1 cellular context compared by ENCODE assay signal in the genomic region with DNA sequence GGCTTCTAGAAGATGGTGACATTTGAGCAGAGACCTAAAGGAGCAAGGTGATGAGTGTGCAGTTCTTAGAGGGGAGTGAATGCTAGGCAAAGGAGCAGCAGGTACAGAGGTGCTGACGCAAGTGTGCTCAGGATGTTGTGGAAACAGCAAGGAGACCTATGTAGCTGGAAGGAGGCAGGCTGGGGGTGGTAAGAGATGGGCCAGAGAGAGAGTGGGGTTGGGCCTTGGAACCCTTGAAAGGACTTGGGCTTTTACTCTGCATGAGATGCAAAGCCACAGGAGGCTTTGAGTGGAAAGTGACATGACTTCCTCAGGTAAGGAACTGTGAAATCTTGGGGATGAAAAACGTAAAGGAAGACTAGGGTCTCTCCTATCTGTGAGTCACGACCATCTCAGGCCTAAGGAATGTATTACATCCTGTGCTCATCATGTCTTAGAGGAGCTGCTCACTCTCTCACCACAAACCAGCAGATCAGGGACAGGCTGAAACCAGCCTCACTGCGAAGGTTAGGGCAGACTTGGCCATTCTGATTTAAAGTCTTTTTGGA.
A peak's percentile ranks its signal among the peaks of the same experiment; 100 is the strongest.
TF ChIP-seq lines count a peak whose summit lies in the region.

No MANE protein-coding gene starts in this region.

TF ChIP-seq in SK-N-SH, 30 proteins besides CTCF, POLR2A, EP300 and RAD21 (continued from another document):
- TF ChIP-seq, protein P1, sequence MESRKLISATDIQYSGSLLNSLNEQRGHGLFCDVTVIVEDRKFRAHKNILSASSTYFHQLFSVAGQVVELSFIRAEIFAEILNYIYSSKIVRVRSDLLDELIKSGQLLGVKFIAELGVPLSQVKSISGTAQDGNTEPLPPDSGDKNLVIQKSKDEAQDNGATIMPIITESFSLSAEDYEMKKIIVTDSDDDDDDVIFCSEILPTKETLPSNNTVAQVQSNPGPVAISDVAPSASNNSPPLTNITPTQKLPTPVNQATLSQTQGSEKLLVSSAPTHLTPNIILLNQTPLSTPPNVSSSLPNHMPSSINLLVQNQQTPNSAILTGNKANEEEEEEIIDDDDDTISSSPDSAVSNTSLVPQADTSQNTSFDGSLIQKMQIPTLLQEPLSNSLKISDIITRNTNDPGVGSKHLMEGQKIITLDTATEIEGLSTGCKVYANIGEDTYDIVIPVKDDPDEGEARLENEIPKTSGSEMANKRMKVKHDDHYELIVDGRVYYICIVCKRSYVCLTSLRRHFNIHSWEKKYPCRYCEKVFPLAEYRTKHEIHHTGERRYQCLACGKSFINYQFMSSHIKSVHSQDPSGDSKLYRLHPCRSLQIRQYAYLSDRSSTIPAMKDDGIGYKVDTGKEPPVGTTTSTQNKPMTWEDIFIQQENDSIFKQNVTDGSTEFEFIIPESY (IDR thresholded peaks at IDR 0.05; ENCODE audit: borderline replicate concordance, low read depth) = no peak
- TF ChIP-seq TAF1 (IDR thresholded peaks at IDR 0.05; ENCODE audit: borderline replicate concordance, low read depth, low read length) (peak; percentile 18; the same call in 1 of the 2 replicates), EZH2phosphoT487 (IDR thresholded peaks at IDR 0.05; ENCODE audit: borderline replicate concordance, low read depth) (no peak), CHD2 (IDR thresholded peaks at IDR 0.05; ENCODE audit: low read length, partially characterized antibody) (no peak), POLR2AphosphoS5 (IDR thresholded peaks at IDR 0.05; ENCODE audit: low read depth, low read length) (peak; percentile 55; the same call in 1 of the 2 replicates), FOSL2 (IDR thresholded peaks at IDR 0.05; ENCODE audit: borderline replicate concordance, low read depth) (peak; percentile 94), YY1 (IDR thresholded peaks at IDR 0.05; ENCODE audit: low read depth) (no peak), GATA2 (CRISPR knock-in tag; IDR thresholded peaks at IDR 0.05) (no peak), FOXM1 (IDR thresholded peaks at IDR 0.05; ENCODE audit: low read depth) (no peak), FOXJ3 (CRISPR knock-in tag; IDR thresholded peaks at IDR 0.05) (no peak)
- TF ChIP-seq, protein P2, sequence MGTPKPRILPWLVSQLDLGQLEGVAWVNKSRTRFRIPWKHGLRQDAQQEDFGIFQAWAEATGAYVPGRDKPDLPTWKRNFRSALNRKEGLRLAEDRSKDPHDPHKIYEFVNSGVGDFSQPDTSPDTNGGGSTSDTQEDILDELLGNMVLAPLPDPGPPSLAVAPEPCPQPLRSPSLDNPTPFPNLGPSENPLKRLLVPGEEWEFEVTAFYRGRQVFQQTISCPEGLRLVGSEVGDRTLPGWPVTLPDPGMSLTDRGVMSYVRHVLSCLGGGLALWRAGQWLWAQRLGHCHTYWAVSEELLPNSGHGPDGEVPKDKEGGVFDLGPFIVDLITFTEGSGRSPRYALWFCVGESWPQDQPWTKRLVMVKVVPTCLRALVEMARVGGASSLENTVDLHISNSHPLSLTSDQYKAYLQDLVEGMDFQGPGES (IDR thresholded peaks at IDR 0.05; ENCODE audit: low read depth, low read length) = no peak
- TF ChIP-seq, protein P3, sequence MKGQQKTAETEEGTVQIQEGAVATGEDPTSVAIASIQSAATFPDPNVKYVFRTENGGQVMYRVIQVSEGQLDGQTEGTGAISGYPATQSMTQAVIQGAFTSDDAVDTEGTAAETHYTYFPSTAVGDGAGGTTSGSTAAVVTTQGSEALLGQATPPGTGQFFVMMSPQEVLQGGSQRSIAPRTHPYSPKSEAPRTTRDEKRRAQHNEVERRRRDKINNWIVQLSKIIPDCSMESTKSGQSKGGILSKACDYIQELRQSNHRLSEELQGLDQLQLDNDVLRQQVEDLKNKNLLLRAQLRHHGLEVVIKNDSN (IDR thresholded peaks at IDR 0.05; ENCODE audit: borderline replicate concordance, low read depth) = no peak
